8 cellular contexts compared by ENCODE assay signal in the genomic region with DNA sequence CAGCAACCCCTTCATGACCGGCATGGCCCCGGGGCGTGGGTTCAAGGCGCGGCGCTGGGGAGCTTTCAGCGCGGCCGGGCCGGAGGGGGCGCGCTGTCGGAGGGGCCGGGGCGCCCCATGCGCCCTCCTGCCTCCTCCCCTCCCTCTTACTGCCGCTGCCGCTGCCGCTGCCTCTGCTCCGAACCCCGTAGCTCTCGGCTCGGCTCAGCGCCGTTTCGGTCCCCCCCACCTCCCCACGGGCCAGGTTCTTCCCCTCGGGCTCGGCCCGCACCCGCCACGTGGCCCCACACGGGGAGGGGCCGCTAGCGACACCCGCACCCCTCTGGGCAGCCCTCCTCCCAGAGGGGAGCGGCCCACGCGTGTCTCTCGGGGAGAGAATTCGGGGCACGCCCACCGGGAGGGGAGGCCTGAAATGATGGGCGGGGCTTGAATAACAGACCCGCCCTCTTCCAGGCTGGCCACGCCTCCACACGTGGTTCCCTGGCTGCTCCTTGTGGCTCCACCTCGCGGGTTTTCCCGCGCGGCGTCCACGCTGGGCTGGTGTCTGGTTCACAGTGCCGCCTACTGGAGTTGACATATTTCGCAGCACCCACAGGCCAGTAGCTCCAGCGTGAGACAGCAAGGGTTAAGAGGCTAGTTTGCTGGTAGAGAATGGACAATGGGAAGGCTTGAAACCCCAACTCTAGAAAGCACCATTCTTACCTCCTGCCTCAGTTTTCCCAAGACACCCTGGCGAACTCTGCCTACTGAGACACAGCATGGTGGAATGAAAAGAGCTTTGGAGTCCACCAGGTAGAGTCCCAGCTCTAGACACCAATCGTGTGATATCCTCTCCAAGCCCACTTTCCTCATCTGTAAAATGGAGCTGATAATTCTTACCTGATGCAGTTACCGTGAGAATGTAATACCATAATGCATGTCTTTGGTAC. TPM values are rescaled to one million over a fixed set of nuclear protein-coding genes. Genes with fewer than 3 reads are reported as not detected.
DNase-seq lines count a peak whose midpoint lies in the region; ATAC-seq lines count a peak whose summit lies in the region.

A gene (minus strand): TSS at position 221 of the 929 bp plus-strand sequence. CDS start 197 bp downstream, at position 24.

- H3K27me3 ChIP-seq in endocrine pancreas (ENCODE audit: control insufficient read depth, insufficient read depth, low read length) = no peaks in the 10 kb centered on the region

- H3K36me3 ChIP-seq in endocrine pancreas (ENCODE audit: control insufficient read depth, insufficient read depth, low read length) = no peaks in the 10 kb centered on the region

- peak; percentile 88 for DNase-seq in GDM1 (lab: John Stamatoyannopoulos, UW)
- peak; percentile 94 for DNase-seq in NCI-H69 (lab: John Stamatoyannopoulos, UW)
- peak; percentile 76 to 83 for DNase-seq in activated CD8-positive, alpha-beta memory T cell treated with anti-CD3 and anti-CD28 coated beads for 4 hours (ENCODE audit: low read depth in 2 of 2)
- peak; percentile 96 for DNase-seq in mesenteric fat pad (ENCODE audit: low spot score)
- DNase-seq in stimulated activated CD8-positive, alpha-beta memory T cell treated with anti-CD3 and anti-CD28 coated beads, Interleukin-12 subunit alpha, Interleukin-12 subunit beta, amount 100 ng/mL, for 4 hours (ENCODE audit: low read depth) = peak; percentile 76

- ATAC-seq in HG03432 (IDR thresholded peaks at IDR 0.05; ENCODE audit: unreplicated experiment) = peak; percentile 46
- no peak for ATAC-seq in GM18870 (IDR thresholded peaks at IDR 0.05; ENCODE audit: unreplicated experiment)

- H3K9me3 ChIP-seq in endocrine pancreas (ENCODE audit: control insufficient read depth, low read length) = no peaks in the 10 kb centered on the region

- no peak within 1 kb of the TSS for H3K4me3 ChIP-seq in endocrine pancreas (ENCODE audit: control insufficient read depth, insufficient read depth, low read length)

- H3K9ac ChIP-seq in endocrine pancreas (ENCODE audit: control insufficient read depth, insufficient read depth, low read length) = peak within 1 kb of the TSS; percentile 47

- no peaks in the 10 kb centered on the region for H3K4me1 ChIP-seq in endocrine pancreas (ENCODE audit: control insufficient read depth, insufficient read depth, low read length)

RNA-seq across cellular contexts. Expression of the gene that starts here (rescaled TPM):
- 0.55 TPM for total RNA-seq in mesenteric fat pad

Comparison
In these comparisons a context has a peak if more than half of its experiments do, and no peak if none do; other contexts are left out.
1. Peak in DNase-seq in mesenteric fat pad; RNA of the gene not detected or under 1 TPM.